In the genomic region with DNA sequence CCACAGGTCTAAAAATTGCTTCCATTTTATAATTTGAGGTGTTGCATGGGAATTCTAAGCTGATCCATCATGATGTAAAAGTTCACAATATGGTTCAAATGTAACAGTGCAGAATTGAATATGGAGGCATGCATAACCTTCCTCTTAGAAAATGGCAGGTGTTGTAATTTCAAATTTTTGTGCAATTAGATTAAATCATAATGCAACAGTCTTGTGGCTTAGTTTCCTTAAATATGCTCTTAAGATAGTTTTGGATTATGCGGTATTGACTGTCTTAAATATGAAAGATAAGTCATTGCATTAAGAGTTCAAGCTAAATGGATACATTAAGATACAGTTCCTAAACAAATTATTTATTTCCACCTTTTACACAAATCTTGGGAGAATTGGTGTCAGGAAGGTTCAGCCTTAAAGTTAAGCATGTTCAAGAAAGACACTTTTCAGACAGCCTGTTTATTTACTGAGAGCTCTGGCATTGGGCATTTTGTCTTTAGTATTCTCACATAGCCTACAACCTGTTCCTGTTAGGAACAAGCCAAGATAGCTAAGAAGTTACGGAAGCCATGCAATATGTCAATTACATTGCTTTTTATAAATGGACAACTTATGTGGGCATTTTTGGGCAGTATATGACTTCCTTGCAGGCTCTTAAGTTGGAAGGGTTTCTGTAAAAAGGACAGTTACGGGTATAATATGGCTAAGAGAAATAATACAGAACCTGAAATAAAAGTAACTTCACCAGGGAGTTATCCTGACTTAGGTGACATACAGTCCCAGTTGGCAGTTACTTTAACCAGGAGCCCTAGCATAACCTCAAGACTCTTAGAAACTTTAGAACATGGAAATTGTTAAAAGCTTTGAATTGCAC, we compare ENCODE assay signal across 17 cellular contexts. TPM values are rescaled to one million over a fixed set of nuclear protein-coding genes. Genes with fewer than 3 reads are reported as not detected.
A peak's percentile ranks its signal among the peaks of the same experiment; 100 is the strongest.
DNase-seq lines count a peak whose midpoint lies in the region; ATAC-seq, FAIRE-seq and TF ChIP-seq lines count a peak whose summit lies in the region.
"Had no signal": no experiment of that assay in that cellular context is flagged by ENCODE, and none has a peak within 500 bp of the region (broad histone marks: within the 10 kb centered on the region; RNA-seq: fewer than 3 reads in every experiment).

No MANE protein-coding gene starts in this region.

- H3K27me3 Mint-ChIP-seq in CD4-positive, alpha-beta T cell = no peaks in the 10 kb centered on the region
- H3K27me3 Mint-ChIP-seq in activated naive CD8-positive, alpha-beta T cell = no peaks in the 10 kb centered on the region
- H3K27me3 Mint-ChIP-seq in naive thymus-derived CD4-positive, alpha-beta T cell = no peaks in the 10 kb centered on the region
- H3K27me3 Mint-ChIP-seq: central memory CD8-positive, alpha-beta T cell; stimulated activated naive B cell treated with anti-CD40 and anti-IgM and Interleukin-4, amounts not matched to agents 10 μg/mL and 1 μg/mL and 100 μg/mL, for 72 hours had no signal

- no peak for FAIRE-seq in GM12892 (lab: Jason Lieb, UNC)

- no peaks in the 10 kb centered on the region for H3K27me3 ChIP-seq in CD4-positive, alpha-beta T cell (ENCODE audit: control insufficient read depth, insufficient read depth, low read length)
- no peaks in the 10 kb centered on the region for H3K27me3 ChIP-seq in naive thymus-derived CD4-positive, alpha-beta T cell (ENCODE audit: control insufficient read depth in 2 of 2, insufficient read depth in 2 of 2, low read length in 2 of 2)

- H3K4me3 ChIP-seq in naive thymus-derived CD4-positive, alpha-beta T cell (ENCODE audit: low read length) = no peak overlapping the region

- CTCF ChIA-PET in CD4-positive, alpha-beta T cell (lab: Charles Lee) = interaction anchor here (0.7 to 2.0 kb wide), 3 partner anchors 8 to 12 kb away, joined by 4 to 9 read pairs (median 5); no protein-coding TSS in a partner anchor
- CTCF ChIA-PET in naive thymus-derived CD4-positive, alpha-beta T cell (lab: Charles Lee) = interaction anchor here (0.6 to 2.3 kb wide), 2 partner anchors 12 to 16 kb away, joined by 3 to 11 read pairs; no protein-coding TSS in a partner anchor

- ATAC-seq in CD4-positive, alpha-beta T cell (ENCODE audit: poor library complexity) = no peak
- ATAC-seq in naive thymus-derived CD4-positive, alpha-beta T cell = no peak
- ATAC-seq in HG03432 (IDR thresholded peaks at IDR 0.05; ENCODE audit: unreplicated experiment) (no peak), HG03521 (IDR thresholded peaks at IDR 0.05; ENCODE audit: unreplicated experiment) (no peak)
- ATAC-seq: left colon; Right ventricle myocardium inferior; stimulated activated naive B cell treated with anti-CD40 and anti-IgM and Interleukin-4, amounts not matched to agents 10 μg/mL and 1 μg/mL and 100 μg/mL, for 72 hours had no signal

- peak; percentile 53; the same call in 1 of the 2 replicates for TF ChIP-seq POLR2A in GM12892 (IDR thresholded peaks at IDR 0.05; ENCODE audit: low read depth, low read length)

- H3K4me1 Mint-ChIP-seq in CD4-positive, alpha-beta T cell (ENCODE audit: low read depth) = peaks cover 91% of the 10 kb centered on the region
- peaks cover 94% of the 10 kb centered on the region for H3K4me1 Mint-ChIP-seq in activated naive CD8-positive, alpha-beta T cell (ENCODE audit: low read depth)
- peaks cover 54 to 97% (median 85%) of the 10 kb centered on the region in 7 donors for H3K4me1 Mint-ChIP-seq in naive thymus-derived CD4-positive, alpha-beta T cell

- POLR2A ChIA-PET in CD4-positive, alpha-beta T cell (lab: Charles Lee) = interaction anchor here (0.6 to 11.2 kb wide), 5 partner anchors 9 to 541 kb away, joined by 3 to 161 read pairs (median 4); a partner anchor contains a TSS
- POLR2A ChIA-PET in naive thymus-derived CD4-positive, alpha-beta T cell (lab: Charles Lee) = interaction anchor here (0.5 to 12.0 kb wide), 8 partner anchors 9 to 867 kb away, joined by 3 to 288 read pairs (median 4); a partner anchor contains a TSS

- H3K9me3 Mint-ChIP-seq in CD4-positive, alpha-beta T cell = no peaks in the 10 kb centered on the region
- H3K9me3 Mint-ChIP-seq in activated naive CD8-positive, alpha-beta T cell (ENCODE audit: low read depth) = no peaks in the 10 kb centered on the region
- H3K9me3 Mint-ChIP-seq in naive thymus-derived CD4-positive, alpha-beta T cell = peaks cover 0 to 10% (median 0%) of the 10 kb centered on the region in 11 donors
- H3K9me3 Mint-ChIP-seq: CD14-positive monocyte; central memory CD8-positive, alpha-beta T cell had no signal

- H3K4me3 Mint-ChIP-seq in CD4-positive, alpha-beta T cell = peak overlapping the region; percentile 28
- peak overlapping the region; percentile 47 for H3K4me3 Mint-ChIP-seq in activated naive CD8-positive, alpha-beta T cell
- H3K4me3 Mint-ChIP-seq in naive thymus-derived CD4-positive, alpha-beta T cell = peak overlapping the region in 7 of 10 donors; percentile 4 to 97 (median 53)
- H3K4me3 Mint-ChIP-seq: CD14-positive monocyte; stimulated activated naive B cell treated with anti-CD40 and anti-IgM and Interleukin-4, amounts not matched to agents 10 μg/mL and 1 μg/mL and 100 μg/mL, for 72 hours had no signal

- peaks cover 71 to 91% (median 83%) of the 10 kb centered on the region in 3 experiments for H3K36me3 ChIP-seq in naive thymus-derived CD4-positive, alpha-beta T cell (ENCODE audit: control insufficient read depth in 2 of 3, insufficient read depth in 3 of 3, low read length in 3 of 3)

- DNase-seq in CD4-positive, alpha-beta T cell = no peak
- DNase-seq in GM12892 (ENCODE audit: insufficient read length) = no peak
- no peak for DNase-seq in naive thymus-derived CD4-positive, alpha-beta T cell
- DNase-seq in stimulated activated CD4-positive, alpha-beta T cell treated with anti-CD3 and anti-CD28 coated beads, Interleukin-4, amount 100 ng/mL, for 24 hours = no peak
- DNase-seq: Kasumi-1; left colon; NCI-H1436 treated with DMSO at 0.1 percent for 48 hours; NCI-H226; NK-92 treated with Interleukin-12 subunit alpha and Interleukin-12 subunit beta, amount 100 ng/mL, for 24 hours; stimulated activated naive B cell treated with anti-CD40 and anti-IgM and Interleukin-4, amounts not matched to agents 10 μg/mL and 1 μg/mL and 100 μg/mL, for 72 hours; trophoblast cell had no signal

- peaks cover 99% of the 10 kb centered on the region for H3K36me3 Mint-ChIP-seq in CD4-positive, alpha-beta T cell (ENCODE audit: low read depth)
- H3K36me3 Mint-ChIP-seq in activated naive CD8-positive, alpha-beta T cell = peaks cover 37% of the 10 kb centered on the region
- H3K36me3 Mint-ChIP-seq in naive thymus-derived CD4-positive, alpha-beta T cell = peaks cover 24 to 77% (median 61%) of the 10 kb centered on the region in 5 donors

- H3K4me1 ChIP-seq in naive thymus-derived CD4-positive, alpha-beta T cell (ENCODE audit: control insufficient read depth in 2 of 2, insufficient read depth in 2 of 2, low read length in 2 of 2) = peaks cover 75 to 79% of the 10 kb centered on the region in 2 donors

- H3K27ac ChIP-seq in CD4-positive, alpha-beta T cell (ENCODE audit: low read depth, low read length) = peak overlapping the region; percentile 2
- peak overlapping the region; percentile 73 for H3K27ac ChIP-seq in naive thymus-derived CD4-positive, alpha-beta T cell (ENCODE audit: low read depth, low read length)

- peak overlapping the region; percentile 97 for H3K27ac Mint-ChIP-seq in CD4-positive, alpha-beta T cell
- H3K27ac Mint-ChIP-seq in activated naive CD8-positive, alpha-beta T cell = peak overlapping the region; percentile 83
- H3K27ac Mint-ChIP-seq in naive thymus-derived CD4-positive, alpha-beta T cell = peak overlapping the region in 7 of 9 donors; percentile 18 to 97 (median 78)

- TF ChIP-seq CTCF in CD4-positive, alpha-beta T cell (IDR thresholded peaks at IDR 0.05) = no peak

- intact Hi-C loops in CD4-positive, alpha-beta T cell (cut with DNase I, micrococcal nuclease) = no loop called here
- intact Hi-C loops in naive thymus-derived CD4-positive, alpha-beta T cell (cut with micrococcal nuclease) = no loop called here

- H3K9me3 ChIP-seq in CD4-positive, alpha-beta T cell (ENCODE audit: control insufficient read depth, low read length) = no peaks in the 10 kb centered on the region
- no peaks in the 10 kb centered on the region for H3K9me3 ChIP-seq in naive thymus-derived CD4-positive, alpha-beta T cell (ENCODE audit: control insufficient read depth in 2 of 3, low read length in 3 of 3)

RNA-seq across cellular contexts. Expression of a gene that starts 9.3 kb away (rescaled TPM):
- total RNA-seq in CD4-positive, alpha-beta T cell = 100 to 1,000 TPM; 550 to 556 TPM
- 341 TPM for polyA plus RNA-seq in GM12892 (2012; ENCODE audit: missing spikeins)
- total RNA-seq in naive thymus-derived CD4-positive, alpha-beta T cell = 100 to 1,000 TPM; 317 to 510 (median 426) TPM
- 100 to 1,000 TPM; 359 to 403 TPM for polyA plus RNA-seq in naive thymus-derived CD4-positive, alpha-beta T cell

RNA-seq across cellular contexts. Expression of a gene that starts 56.2 kb away (rescaled TPM):
- 10 to 100 TPM; 47.0 to 48.4 TPM for total RNA-seq in CD4-positive, alpha-beta T cell
- 13.9 TPM for polyA plus RNA-seq in GM12892 (2012; ENCODE audit: missing spikeins)
- 100 to 1,000 TPM in 2 of 5 experiments, 10 to 100 TPM in 3; 68.5 to 193 (median 95.0) TPM for total RNA-seq in naive thymus-derived CD4-positive, alpha-beta T cell
- 100 to 1,000 TPM in 1 of 2 donors, 10 to 100 TPM in 1; 56.6 to 123 TPM for polyA plus RNA-seq in naive thymus-derived CD4-positive, alpha-beta T cell
